Comparison of ENCODE assay signal across 1 cellular context in the genomic region with DNA sequence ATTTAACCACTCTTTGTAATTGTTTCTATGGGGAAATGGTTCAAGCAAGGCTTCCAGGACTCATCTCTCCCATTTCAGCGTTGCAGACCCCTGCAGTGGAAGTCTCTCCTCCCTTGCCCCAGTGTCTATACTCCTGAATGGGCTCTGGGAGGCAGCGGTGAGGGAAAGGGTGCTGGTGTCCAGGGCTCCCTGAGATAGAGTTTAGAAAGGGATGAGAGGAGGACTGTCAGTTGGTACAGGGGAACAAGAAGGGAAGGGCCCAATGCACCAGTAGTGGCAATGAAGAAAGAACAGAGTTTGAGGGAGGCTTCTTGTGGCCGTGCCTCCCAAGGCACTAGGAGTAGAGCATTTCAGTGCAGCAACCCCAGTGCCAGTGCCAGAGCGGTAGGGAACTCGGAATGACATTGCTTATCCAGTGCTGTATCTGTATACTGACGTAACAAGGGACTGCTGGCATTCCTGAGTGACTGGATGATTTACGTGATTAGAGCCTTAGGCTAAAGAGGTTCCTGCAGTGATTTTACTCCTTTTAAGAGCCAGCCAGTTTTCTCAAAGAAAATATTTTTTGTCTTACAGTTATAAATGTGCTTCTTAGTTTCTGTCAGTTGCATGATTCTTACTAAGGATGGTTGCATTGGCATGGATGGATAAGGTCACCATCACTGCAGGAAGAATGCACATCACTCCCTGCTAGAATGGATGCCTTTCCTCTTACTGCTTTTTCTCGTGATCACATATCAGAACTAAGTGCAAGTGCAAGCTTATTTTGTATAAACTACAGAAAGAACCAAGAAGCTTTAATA.
TF ChIP-seq lines count a peak whose summit lies in the region.

No MANE protein-coding gene starts in this region.

TF ChIP-seq in GM23338, 12 proteins besides CTCF, POLR2A, EP300 and RAD21 (continued from another document):
- TF ChIP-seq ZNF462 (CRISPR knock-in tag; IDR thresholded peaks at IDR 0.05) (no peak), JUNB (IDR thresholded peaks at IDR 0.05; ENCODE audit: unreplicated experiment) (no peak), ETS1 (IDR thresholded peaks at IDR 0.05) (no peak), POLR2AphosphoS5 (IDR thresholded peaks at IDR 0.05; ENCODE audit: low read depth) (no peak)
